ENCODE assay signal across 12 cellular contexts in the genomic region with DNA sequence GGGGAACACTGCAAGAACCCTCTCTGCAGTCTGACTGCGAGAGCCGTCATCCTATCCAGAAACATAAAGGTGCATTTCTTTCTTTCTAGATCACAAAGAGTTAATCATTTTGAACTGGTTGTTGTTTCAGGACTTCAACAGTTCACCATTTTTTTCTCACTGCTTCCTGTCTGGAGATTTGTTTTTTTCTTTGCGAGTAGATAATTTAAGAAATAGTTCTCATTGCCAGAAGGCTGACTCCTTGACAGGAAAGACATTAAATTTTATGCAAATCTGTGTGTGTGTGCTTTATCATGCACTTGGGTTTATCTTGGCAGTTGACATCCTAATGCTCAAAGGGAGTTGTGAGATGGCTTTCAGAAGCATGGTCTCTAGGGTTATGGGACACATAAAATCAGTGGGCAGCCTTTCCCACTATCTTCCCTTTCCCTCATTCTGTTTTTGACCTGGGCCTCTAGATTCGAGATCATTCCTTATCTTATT.
DNase-seq lines count a peak whose midpoint lies in the region; ATAC-seq and TF ChIP-seq lines count a peak whose summit lies in the region.
"Had no signal": no experiment of that assay in that cellular context is flagged by ENCODE, and none has a peak within 500 bp of the region (broad histone marks: within the 10 kb centered on the region; RNA-seq: fewer than 3 reads in every experiment).

No MANE protein-coding gene starts in this region.

- no peaks in the 10 kb centered on the region for H3K27me3 Mint-ChIP-seq in type B pancreatic cell

- DNase-seq in heart left ventricle, result no peak
- DNase-seq in left ventricle myocardium superior, result no peak
- DNase-seq in ascending aorta (ENCODE audit: low spot score in 2 of 2), result no peak
- DNase-seq in type B pancreatic cell (ENCODE audit: extremely low spot score, unreplicated experiment), result no peak
- no peak for DNase-seq in AG08395 (ENCODE audit: low spot score)
- no peak for DNase-seq in mammary epithelial cell
- DNase-seq in GDM1 (lab: John Stamatoyannopoulos, UW), result no peak
- DNase-seq: activated T-cell treated with anti-CD3 and anti-CD28 coated beads, Interleukin-2, amount 50 U/mL, for 72 hours; gastrocnemius medialis; H7; transverse colon had no signal

- H2AFZ ChIP-seq in mammary epithelial cell (ENCODE audit: low read depth, low read length), result no peak overlapping the region

- H3K4me3 ChIP-seq in heart left ventricle (no peak overlapping the region), ascending aorta (no peak overlapping the region), mammary epithelial cell (replicated peaks in 1 of 3; ENCODE audit: insufficient read depth in 1 of 3, low read depth in 2 of 3, low read length in 3 of 3) (no peak overlapping the region)
- H3K4me3 ChIP-seq: gastrocnemius medialis, transverse colon had no signal

- H3K4me1 ChIP-seq in heart left ventricle, result peaks cover 2 to 29% (median 15%) of the 10 kb centered on the region in 12 donors
- peaks cover 0 to 17% of the 10 kb centered on the region in 2 donors for H3K4me1 ChIP-seq in ascending aorta
- H3K4me1 ChIP-seq in mammary epithelial cell (ENCODE audit: insufficient read depth, low read length), result no peaks in the 10 kb centered on the region

- H3K9me3 ChIP-seq in heart left ventricle (peaks cover 0 to 4% (median 0%) of the 10 kb centered on the region in 12 donors), ascending aorta (no peaks in the 10 kb centered on the region), mammary epithelial cell (replicated peaks; ENCODE audit: insufficient read depth, low read length) (no peaks in the 10 kb centered on the region)
- H3K9me3 ChIP-seq: gastrocnemius medialis, transverse colon had no signal

- CTCF ChIA-PET in mammary epithelial cell (lab: Charles Lee; ENCODE audit: low non-redundant PET), result no interaction called here

- H4K20me1 ChIP-seq in mammary epithelial cell (ENCODE audit: insufficient read depth, low read length), result no peaks in the 10 kb centered on the region

- in situ Hi-C loops in mammary epithelial cell (cut with MboI; ENCODE audit: low sequenced_read_pairs in 2 of 2), result no loop called here

- H3K27me3 ChIP-seq in heart left ventricle, result no peaks in the 10 kb centered on the region
- no peaks in the 10 kb centered on the region for H3K27me3 ChIP-seq in ascending aorta
- no peaks in the 10 kb centered on the region for H3K27me3 ChIP-seq in mammary epithelial cell (ENCODE audit: insufficient read depth, low read length)
- H3K27me3 ChIP-seq: gastrocnemius medialis, transverse colon had no signal

- peak overlapping the region; percentile 50 for H3K27ac Mint-ChIP-seq in type B pancreatic cell
- H3K27ac Mint-ChIP-seq: activated T-cell treated with anti-CD3 and anti-CD28 coated beads, Interleukin-2, amount 50 U/mL, for 72 hours had no signal

- H3K36me3 ChIP-seq in heart left ventricle, result no peaks in the 10 kb centered on the region
- no peaks in the 10 kb centered on the region for H3K36me3 ChIP-seq in ascending aorta
- H3K36me3 ChIP-seq in mammary epithelial cell (ENCODE audit: insufficient read depth, low read length), result no peaks in the 10 kb centered on the region
- H3K36me3 ChIP-seq: gastrocnemius medialis, transverse colon had no signal

- no TSS peak for BruUV-seq in mammary epithelial cell (replicated peaks; lab: Mats Ljungman, UMichigan)

- H3K4me2 ChIP-seq in mammary epithelial cell (ENCODE audit: insufficient read depth, low read depth, low read length), result no peak overlapping the region

- no peaks in the 10 kb centered on the region for H3K9me3 Mint-ChIP-seq in type B pancreatic cell

- no peak for TF ChIP-seq POLR2A in heart left ventricle (IDR thresholded peaks at IDR 0.05)

- WGBS in heart left ventricle, 4 donors, result 42 to 52% (median 47%) methylated on average over 4 of the region's 4 CpGs
- WGBS in mammary epithelial cell (ENCODE audit: low coverage, missing lambda C conversion rate), result 61% methylated on average over 4 of the region's 4 CpGs

- H3K79me2 ChIP-seq in mammary epithelial cell (ENCODE audit: insufficient read depth, low read length), result no peaks in the 10 kb centered on the region

- H3K4me3 Mint-ChIP-seq in type B pancreatic cell, result no peak overlapping the region
- H3K4me3 Mint-ChIP-seq: activated T-cell treated with anti-CD3 and anti-CD28 coated beads, Interleukin-2, amount 50 U/mL, for 72 hours had no signal

- H3K27ac ChIP-seq in heart left ventricle (peak overlapping the region in 9 of 12 donors; percentile 0 to 56 (median 32)), ascending aorta (peak overlapping the region; percentile 32 to 46), mammary epithelial cell (ENCODE audit: insufficient read depth, low read depth, low read length) (no peak overlapping the region)
- H3K27ac ChIP-seq: gastrocnemius medialis, transverse colon had no signal

- no peak overlapping the region for H3K9ac ChIP-seq in mammary epithelial cell (ENCODE audit: insufficient read depth, low read length)

- intact Hi-C loops in heart left ventricle (cut with DNase I), result no loop called here
- intact Hi-C loops in left ventricle myocardium superior (cut with micrococcal nuclease), result no loop called here
- intact Hi-C loops in ascending aorta (cut with DNase I), result no loop called here
- intact Hi-C loops in mammary epithelial cell (cut with micrococcal nuclease), result no loop called here

- peak in 1 of 4 donors; percentile 16 for ATAC-seq in heart left ventricle
- no peak for ATAC-seq in left ventricle myocardium superior
- peak; percentile 56 for ATAC-seq in HG03060 (IDR thresholded peaks at IDR 0.05; ENCODE audit: low read depth, unreplicated experiment)
- ATAC-seq: activated T-cell treated with anti-CD3 and anti-CD28 coated beads, Interleukin-2, amount 50 U/mL, for 72 hours; gastrocnemius medialis had no signal

- TF ChIP-seq CTCF in heart left ventricle (IDR thresholded peaks at IDR 0.05), result no peak
- no peak for TF ChIP-seq CTCF in ascending aorta (IDR thresholded peaks at IDR 0.05)
- TF ChIP-seq CTCF in type B pancreatic cell (conservative IDR thresholded peaks at IDR 0.05), result no peak
- no peak for TF ChIP-seq CTCF in mammary epithelial cell (conservative IDR thresholded peaks at IDR 0.05 in 1 of 2, IDR thresholded peaks at IDR 0.05 in 1 of 2; ENCODE audit: extremely low read depth in 1 of 2, insufficient read depth in 1 of 2, low read depth in 1 of 2, low read length in 2 of 2)

- H3K36me3 Mint-ChIP-seq in type B pancreatic cell, result no peaks in the 10 kb centered on the region

- H3K4me1 Mint-ChIP-seq in type B pancreatic cell (ENCODE audit: unreplicated experiment), result peaks cover 21% of the 10 kb centered on the region

- dilution Hi-C loops in mammary epithelial cell (cut with HindIII; ENCODE audit: low sequenced_read_pairs), result no loop called here
